ENCODE assay signal across 21 cellular contexts in genomic region chr9:133073264-133074000, GRCh38. TPM values are rescaled to one million over a fixed set of nuclear protein-coding genes. Genes with fewer than 3 reads are reported as not detected.
"Had no signal": no experiment of that assay in that cellular context is flagged by ENCODE, and none has a peak within 500 bp of the region (broad histone marks: within the 10 kb centered on the region; RNA-seq: fewer than 3 reads in every experiment).

No MANE protein-coding gene starts in this region.

- H3K36me3 ChIP-seq: colonic mucosa, left lung, lower lobe of right lung, neural progenitor cell, right atrium auricular region, uterus had no signal

- H3K4me1 ChIP-seq: colonic mucosa, left lung, lower lobe of right lung, neural progenitor cell, right atrium auricular region, uterus had no signal

- H3K9me3 ChIP-seq: colonic mucosa, left lung, lower lobe of right lung, right atrium auricular region, uterus had no signal

- H3K9ac ChIP-seq: neural progenitor cell had no signal

- ATAC-seq: activated naive CD4-positive, alpha-beta T cell treated with anti-CD3 and anti-CD28 coated beads, Interleukin-2, amount 50 U/mL, for 72 hours; activated T-cell treated with anti-CD3 and anti-CD28 coated beads, Interleukin-2, amount 50 U/mL, for 72 hours; left lung; lower lobe of right lung; natural killer cell; stimulated activated memory B cell treated with anti-CD40 and anti-IgM and Interleukin-4, amounts not matched to agents 10 μg/mL and 1 μg/mL and 100 μg/mL, for 72 hours; stimulated activated naive CD8-positive, alpha-beta T cell treated with anti-CD3 and anti-CD28 coated beads, Interleukin-15, amount 100 ng/mL, for 72 hours had no signal

- H3K4me3 ChIP-seq: colonic mucosa, left lung, lower lobe of right lung, neural progenitor cell, right atrium auricular region, smooth muscle cell, uterus had no signal

- H3K27me3 ChIP-seq: colonic mucosa, left lung, neural progenitor cell, right atrium auricular region, uterus had no signal

- DNase-seq: activated B cell treated with CpG ODN at 0.5 μM for 24 hours; activated naive CD4-positive, alpha-beta T cell; activated T-cell treated with anti-CD3 and anti-CD28 coated beads for 4 hours; activated T-cell treated with anti-CD3 and anti-CD28 coated beads, Interleukin-2, amount 50 U/mL, for 72 hours; colonic mucosa; effector memory CD4-positive, alpha-beta T cell; lower lobe of right lung; natural killer cell; occipital lobe; stimulated activated CD4-positive, alpha-beta T cell treated with anti-CD3 and anti-CD28 coated beads, Interleukin-1b, Interleukin-23, amount 100 ng/mL, for 48 hours; stimulated activated CD4-positive, alpha-beta T cell treated with anti-CD3 and anti-CD28 coated beads, Interleukin-4, amount 100 ng/mL, for 4 hours; stimulated activated CD8-positive, alpha-beta memory T cell treated with anti-CD3 and anti-CD28 coated beads, Interleukin-4, amount 100 ng/mL, for 48 hours; stimulated activated naive CD8-positive, alpha-beta T cell treated with anti-CD3 and anti-CD28 coated beads, Interleukin-15, amount 100 ng/mL, for 72 hours; substantia nigra; uterus had no signal

- H3K27ac ChIP-seq: colonic mucosa, left lung, lower lobe of right lung, neural progenitor cell, right atrium auricular region, uterus had no signal

- H3K4me2 ChIP-seq: neural progenitor cell had no signal

RNA-seq across cellular contexts. Expression of gene CEL, which starts 11.7 kb away (rescaled TPM):
- total RNA-seq: occipital lobe had no signal
